30 cellular contexts compared by ENCODE assay signal in genomic region chr2:237952851-237953250, GRCh38.
"Had no signal": no experiment of that assay in that cellular context is flagged by ENCODE, and none has a peak within 500 bp of the region (broad histone marks: within the 10 kb centered on the region; RNA-seq: fewer than 3 reads in every experiment).

No MANE protein-coding gene starts in this region.

- H3K79me2 ChIP-seq: parathyroid adenoma had no signal

- ATAC-seq: natural killer cell; psoas muscle; right cardiac atrium; sciatic nerve; stimulated activated memory B cell treated with anti-CD40 and anti-IgM and Interleukin-4, amounts not matched to agents 10 μg/mL and 1 μg/mL and 100 μg/mL, for 72 hours; stimulated activated naive CD8-positive, alpha-beta T cell treated with anti-CD3 and anti-CD28 coated beads, Interleukin-15, amount 100 ng/mL, for 72 hours; stimulated activated naive CD8-positive, alpha-beta T cell treated with anti-CD3 and anti-CD28 coated beads, Interleukin-15, Interleukin-2, amounts not matched to agents 100 U/mL and 50 U/mL, for 24 hours had no signal

- H3K27ac Mint-ChIP-seq: natural killer cell; nephron; neural progenitor cell; progenitor cell of endocrine pancreas; stimulated activated memory B cell treated with anti-CD40 and anti-IgM and Interleukin-4, amounts not matched to agents 10 μg/mL and 1 μg/mL and 100 μg/mL, for 72 hours; stimulated activated naive CD8-positive, alpha-beta T cell treated with anti-CD3 and anti-CD28 coated beads, Interleukin-15, amount 100 ng/mL, for 72 hours had no signal

- H3K9me3 ChIP-seq: ovary, psoas muscle, spleen, suprapubic skin, testis, tibial artery, transverse colon, upper lobe of left lung, vagina had no signal

- H3K27me3 ChIP-seq: testis, vagina had no signal

- H3K4me3 Mint-ChIP-seq: natural killer cell; nephron; neural progenitor cell; stimulated activated memory B cell treated with anti-CD40 and anti-IgM and Interleukin-4, amounts not matched to agents 10 μg/mL and 1 μg/mL and 100 μg/mL, for 72 hours; stimulated activated naive CD8-positive, alpha-beta T cell treated with anti-CD3 and anti-CD28 coated beads, Interleukin-15, amount 100 ng/mL, for 72 hours had no signal

- H3K4me1 Mint-ChIP-seq: nephron, neural progenitor cell had no signal

- H3K9ac ChIP-seq: neural progenitor cell, parathyroid adenoma had no signal

- H3K9me3 Mint-ChIP-seq: natural killer cell; neural progenitor cell; stimulated activated memory B cell treated with anti-CD40 and anti-IgM and Interleukin-4, amounts not matched to agents 10 μg/mL and 1 μg/mL and 100 μg/mL, for 72 hours; stimulated activated naive CD8-positive, alpha-beta T cell treated with anti-CD3 and anti-CD28 coated beads, Interleukin-15, amount 100 ng/mL, for 72 hours had no signal

- H2AFZ ChIP-seq: neural progenitor cell, parathyroid adenoma had no signal

- H3K36me3 ChIP-seq: neural progenitor cell, ovary, spleen, suprapubic skin, tibial artery, transverse colon, upper lobe of left lung, vagina had no signal

- H3K4me3 ChIP-seq: neural progenitor cell, ovary, psoas muscle, skin epidermis, smooth muscle cell, spleen, suprapubic skin, testis, tibial artery, transverse colon, upper lobe of left lung, vagina had no signal

- H3K27ac ChIP-seq: neural progenitor cell, ovary, parathyroid adenoma, psoas muscle, skin epidermis, spleen, suprapubic skin, testis, tibial artery, transverse colon, upper lobe of left lung, vagina had no signal

- H3K4me1 ChIP-seq: neural progenitor cell, parathyroid adenoma had no signal

- H3K4me2 ChIP-seq: neural progenitor cell, smooth muscle cell had no signal

- FAIRE-seq: urothelium cell line had no signal

- H3K36me3 Mint-ChIP-seq: natural killer cell; neural progenitor cell; stimulated activated memory B cell treated with anti-CD40 and anti-IgM and Interleukin-4, amounts not matched to agents 10 μg/mL and 1 μg/mL and 100 μg/mL, for 72 hours had no signal

- DNase-seq: natural killer cell; occipital lobe; ovary; psoas muscle; right cardiac atrium; spleen; stimulated activated CD4-positive, alpha-beta T cell treated with anti-CD3 and anti-CD28 coated beads, Interleukin-12 subunit alpha, Interleukin-12 subunit beta, amount 100 ng/mL, for 4 hours; stimulated activated CD4-positive, alpha-beta T cell treated with anti-CD3 and anti-CD28 coated beads, Interleukin-1b, Interleukin-23, amount 100 ng/mL, for 48 hours; stimulated activated CD4-positive, alpha-beta T cell treated with anti-CD3 and anti-CD28 coated beads, Interleukin-4, amount 100 ng/mL, for 1 hour; stimulated activated CD4-positive, alpha-beta T cell treated with anti-CD3 and anti-CD28 coated beads, Interleukin-4, amount 100 ng/mL, for 4 hours; stimulated activated CD8-positive, alpha-beta memory T cell treated with anti-CD3 and anti-CD28 coated beads, Interleukin-4, amount 100 ng/mL, for 48 hours; stimulated activated naive CD4-positive, alpha-beta T cell; stimulated activated naive CD8-positive, alpha-beta T cell treated with anti-CD3 and anti-CD28 coated beads, Interleukin-15, amount 100 ng/mL, for 72 hours; stimulated activated naive CD8-positive, alpha-beta T cell treated with anti-CD3 and anti-CD28 coated beads, Interleukin-15, Interleukin-2, amounts not matched to agents 100 U/mL and 50 U/mL, for 24 hours; substantia nigra; testis; transverse colon; upper lobe of left lung had no signal
